1 cellular context compared by ENCODE assay signal in genomic region chr1:154546264-154547043, GRCh38.
TF ChIP-seq lines count a peak whose summit lies in the region.

No MANE protein-coding gene starts in this region.

TF ChIP-seq in endothelial cell of umbilical vein, 7 proteins besides CTCF, POLR2A, EP300 and RAD21:
- no peak for TF ChIP-seq EZH2 (IDR thresholded peaks at IDR 0.05; ENCODE audit: borderline replicate concordance, low read depth, low read length, severe bottlenecking)
- TF ChIP-seq FOS (IDR thresholded peaks at IDR 0.05; ENCODE audit: borderline replicate concordance, insufficient read depth, low read length): no peak
- TF ChIP-seq POLR2AphosphoS5 (IDR thresholded peaks at IDR 0.05; ENCODE audit: insufficient read depth, low read depth, low read length): no peak
- TF ChIP-seq MAX (IDR thresholded peaks at IDR 0.05; ENCODE audit: insufficient read depth, insufficient read length): no peak
- TF ChIP-seq GATA2 (IDR thresholded peaks at IDR 0.05; ENCODE audit: insufficient read depth, insufficient read length, low read depth, low read length): no peak
- TF ChIP-seq JUN (IDR thresholded peaks at IDR 0.05; ENCODE audit: borderline replicate concordance, insufficient read depth, insufficient read length, low read depth): no peak
- no peak for TF ChIP-seq MYC (IDR thresholded peaks at IDR 0.05; ENCODE audit: low read depth, low read length)
